8 cellular contexts compared by ENCODE assay signal in the genomic region with DNA sequence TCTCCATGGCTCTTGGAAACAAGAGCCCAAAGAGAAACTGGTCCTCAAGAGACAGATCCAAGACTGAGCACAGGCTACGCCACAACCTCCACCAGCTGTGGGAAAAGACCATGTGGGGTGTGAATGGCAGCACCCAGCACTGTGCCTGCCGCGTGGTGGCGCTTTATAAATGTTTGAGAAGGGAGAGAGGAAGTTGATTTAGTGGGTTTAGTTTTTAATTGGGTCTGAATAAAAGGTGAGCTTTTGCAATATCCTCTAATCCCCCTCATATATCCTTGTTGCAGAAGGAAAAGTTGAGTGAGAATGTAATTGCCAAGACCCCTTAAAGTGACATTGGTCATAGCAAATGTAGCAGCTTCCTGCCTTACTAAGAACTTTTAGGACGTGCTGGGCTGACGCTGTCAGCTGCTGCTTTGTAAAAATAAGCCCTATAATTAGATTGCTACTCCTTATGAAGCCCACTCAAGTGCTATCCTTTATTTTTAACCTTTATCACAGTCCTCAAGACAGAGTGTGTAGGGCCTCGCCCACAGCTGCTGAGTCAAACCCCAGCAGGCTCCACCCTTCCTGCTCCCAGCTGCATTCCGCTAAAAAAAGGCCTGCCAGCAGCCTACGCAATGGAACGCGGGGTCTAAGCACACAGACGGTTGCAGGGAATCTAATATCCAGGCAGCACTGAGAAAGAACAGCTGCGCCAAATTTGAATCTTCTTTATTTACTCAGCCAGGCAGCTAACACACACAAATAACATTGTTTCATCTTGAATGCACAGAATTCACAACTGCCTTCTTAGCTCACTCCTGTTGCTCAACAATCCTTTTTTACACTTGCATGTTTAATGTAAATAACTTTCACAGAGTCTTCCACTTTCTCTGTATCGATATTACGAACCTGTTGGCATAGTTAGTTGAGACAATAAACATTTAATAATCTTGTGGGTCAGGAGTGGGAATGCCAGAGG. TPM values are rescaled to one million over a fixed set of nuclear protein-coding genes. Genes with fewer than 3 reads are reported as not detected.
DNase-seq lines count a peak whose midpoint lies in the region; ATAC-seq, FAIRE-seq and TF ChIP-seq lines count a peak whose summit lies in the region.

No MANE protein-coding gene starts in this region.

- peak overlapping the region; percentile 15 to 31 for H3K9ac ChIP-seq in kidney (ENCODE audit: low read length in 2 of 2)

- FAIRE-seq in bronchial epithelial cell (lab: Jason Lieb, UNC) (no peak), kidney (lab: Jason Lieb, UNC) (no peak)

- H3K27me3 ChIP-seq in bronchial epithelial cell (ENCODE audit: control insufficient read depth, insufficient read depth, low read length): no peaks in the 10 kb centered on the region

- peak; percentile 80 for TF ChIP-seq CTCF in VCaP (conservative IDR thresholded peaks at IDR 0.05)
- TF ChIP-seq CTCF in bronchial epithelial cell (IDR thresholded peaks at IDR 0.05; ENCODE audit: insufficient read depth, low read length, severe bottlenecking): peak; percentile 75
- peak; percentile 54 for TF ChIP-seq CTCF in kidney (IDR thresholded peaks at IDR 0.05; ENCODE audit: borderline replicate concordance, extremely low read depth, insufficient read depth)

- H3K36me3 ChIP-seq in bronchial epithelial cell (ENCODE audit: control insufficient read depth, insufficient read depth, low read length): no peaks in the 10 kb centered on the region
- no peaks in the 10 kb centered on the region for H3K36me3 ChIP-seq in kidney (ENCODE audit: control insufficient read depth in 1 of 2, insufficient read depth in 2 of 2, low read length in 2 of 2)

- H3K4me3 ChIP-seq in bronchial epithelial cell (ENCODE audit: low read depth, low read length) (no peak overlapping the region), kidney (ENCODE audit: low read length in 2 of 2) (peak overlapping the region; percentile 28 to 46)

- intact Hi-C loops in kidney (cut with DNase I): no loop called here

- no peaks in the 10 kb centered on the region for H3K9me3 ChIP-seq in kidney (ENCODE audit: control insufficient read depth in 1 of 2, low read length in 2 of 2)

- peak overlapping the region; percentile 53 for H3K27ac ChIP-seq in VCaP
- peak overlapping the region; percentile 62 to 79 for H3K27ac ChIP-seq in kidney (ENCODE audit: low read depth in 2 of 2, low read length in 2 of 2)

- ATAC-seq in HG03097 (IDR thresholded peaks at IDR 0.05; ENCODE audit: low FRiP score, unreplicated experiment): no peak

- DNase-seq in GM04503 (ENCODE audit: low read depth) (peak; percentile 71), HCEC 1CT (peak; percentile 94), NCI-H1092 (lab: John Stamatoyannopoulos, UW) (peak; percentile 35), bronchial epithelial cell (ENCODE audit: low read depth) (peak; percentile 73), kidney (peak; percentile 96)
- DNase-seq in stimulated activated CD4-positive, alpha-beta T cell treated with anti-CD3 and anti-CD28 coated beads, Interleukin-12 subunit alpha, Interleukin-12 subunit beta, amount 100 ng/mL, for 24 hours (ENCODE audit: low read depth in 2 of 2): peak; percentile 44 to 53

- H3K4me1 ChIP-seq in kidney (ENCODE audit: control insufficient read depth in 1 of 2, insufficient read depth in 1 of 2, low read depth in 1 of 2, low read length in 2 of 2): peaks cover 2 to 6% of the 10 kb centered on the region in 2 donors

RNA-seq across cellular contexts. Expression of gene PRDX6, which starts 47.3 kb away (rescaled TPM):
- 159 and 185 TPM in 2 replicates for total RNA-seq in bronchial epithelial cell
- 280 TPM for total RNA-seq in kidney
- 563 TPM for polyA plus RNA-seq in kidney (ENCODE audit: insufficient read depth, low read depth, low replicate concordance)

Comparison
In these comparisons a context has a peak if more than half of its experiments do, and no peak if none do; other contexts are left out.
1. DNase-seq: peak in every context shown above with its lines; median percentile 96 in kidney; 94 in HCEC 1CT; 73 in bronchial epithelial cell; 71 in GM04503; 48 in stimulated activated CD4-positive, alpha-beta T cell treated with anti-CD3 and anti-CD28 coated beads, Interleukin-12 subunit alpha, Interleukin-12 subunit beta, amount 100 ng/mL, for 24 hours; 35 in NCI-H1092.